In the genomic region with DNA sequence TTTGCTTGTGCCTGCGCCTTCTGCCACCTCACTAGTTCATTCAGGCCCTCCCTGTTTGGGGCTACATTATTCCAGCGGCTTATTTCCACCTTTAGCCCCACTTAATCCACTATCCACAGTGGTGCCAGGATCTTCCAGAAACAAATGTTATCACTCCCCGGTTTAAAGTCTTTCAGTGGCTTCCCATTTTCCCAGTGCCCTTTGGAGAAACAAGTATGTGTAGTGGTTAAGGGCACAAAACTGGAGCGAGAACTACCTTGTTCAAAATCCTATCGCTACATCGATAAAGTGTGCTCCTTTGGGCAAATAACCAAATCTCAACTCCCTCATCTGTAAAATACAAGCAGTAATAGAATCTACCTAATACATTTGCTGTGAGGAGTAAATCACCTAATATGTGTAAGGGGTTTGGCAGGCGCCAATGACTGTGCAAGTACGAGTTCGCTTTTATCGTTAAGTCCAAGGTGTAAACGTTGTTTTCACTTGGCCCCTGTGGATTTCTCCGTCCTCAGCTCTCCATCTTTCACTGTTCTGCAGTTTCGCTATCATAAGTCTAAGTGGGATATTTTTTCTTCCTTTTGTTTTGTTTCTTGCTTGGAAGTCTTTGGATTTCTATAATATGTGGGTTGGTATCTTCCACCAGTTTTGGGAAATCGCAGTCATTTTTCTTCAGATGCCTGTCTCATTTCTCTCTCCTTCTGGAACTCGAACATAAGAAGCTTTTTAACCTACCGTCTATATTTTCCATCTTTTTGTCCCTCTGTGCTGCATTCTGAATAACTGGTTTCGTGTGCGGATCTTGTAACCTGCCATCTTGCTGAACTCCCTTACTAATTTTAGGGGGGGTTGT, we compare ENCODE assay signal across 8 cellular contexts. TPM values are rescaled to one million over a fixed set of nuclear protein-coding genes. Genes with fewer than 3 reads are reported as not detected.
DNase-seq lines count a peak whose midpoint lies in the region; ATAC-seq and TF ChIP-seq lines count a peak whose summit lies in the region.

No MANE protein-coding gene starts in this region.

- peak overlapping the region; percentile 91 for H3K4me3 Mint-ChIP-seq in stimulated activated naive CD8-positive, alpha-beta T cell treated with anti-CD3 and anti-CD28 coated beads, Interleukin-15, Interleukin-2, amounts not matched to agents 100 ng/mL and 50 ng/mL, for 24 hours
- H3K4me3 Mint-ChIP-seq in brain (peak overlapping the region; percentile 94 to 99 (median 97)), mesothelial cell of epicardium (peak overlapping the region; percentile 80)

- peaks cover 17% of the 10 kb centered on the region for H3K36me3 Mint-ChIP-seq in stimulated activated naive CD8-positive, alpha-beta T cell treated with anti-CD3 and anti-CD28 coated beads, Interleukin-15, Interleukin-2, amounts not matched to agents 100 ng/mL and 50 ng/mL, for 24 hours (ENCODE audit: low read depth)
- H3K36me3 Mint-ChIP-seq in brain (peaks cover 21% of the 10 kb centered on the region), mesothelial cell of epicardium (no peaks in the 10 kb centered on the region)

- H3K9me3 Mint-ChIP-seq in stimulated activated naive CD8-positive, alpha-beta T cell treated with anti-CD3 and anti-CD28 coated beads, Interleukin-15, Interleukin-2, amounts not matched to agents 100 ng/mL and 50 ng/mL, for 24 hours, result no peaks in the 10 kb centered on the region
- H3K9me3 Mint-ChIP-seq in brain, result peaks cover 0 to 5% (median 0%) of the 10 kb centered on the region in 5 experiments
- H3K9me3 Mint-ChIP-seq in mesothelial cell of epicardium, result no peaks in the 10 kb centered on the region

- TF ChIP-seq CTCF in brain (conservative IDR thresholded peaks at IDR 0.05), result no peak
- TF ChIP-seq CTCF in mesothelial cell of epicardium (IDR thresholded peaks at IDR 0.05; ENCODE audit: unreplicated experiment), result no peak

- no peak for DNase-seq in stimulated activated naive CD8-positive, alpha-beta T cell treated with anti-CD3 and anti-CD28 coated beads, Interleukin-15, Interleukin-2, amounts not matched to agents 100 U/mL and 50 U/mL, for 24 hours
- DNase-seq in mesothelial cell of epicardium (ENCODE audit: low spot score in 2 of 2, unreplicated experiment in 2 of 2) (no peak), SIG-M5 treated with dmso at 0.1 percent for 504 hours (lab: John Stamatoyannopoulos, UW; ENCODE audit: unreplicated experiment) (no peak), NCI-H1105 treated with DMSO at 0.1 percent for 48 hours (lab: John Stamatoyannopoulos, UW) (no peak)
- no peak for DNase-seq in effector CD4-positive, alpha-beta T cell

- peak overlapping the region; percentile 98 for H3K27ac Mint-ChIP-seq in stimulated activated naive CD8-positive, alpha-beta T cell treated with anti-CD3 and anti-CD28 coated beads, Interleukin-15, Interleukin-2, amounts not matched to agents 100 ng/mL and 50 ng/mL, for 24 hours
- peak overlapping the region; percentile 98 to 99 (median 99) for H3K27ac Mint-ChIP-seq in brain
- H3K27ac Mint-ChIP-seq in mesothelial cell of epicardium, result peak overlapping the region; percentile 84

- no peak for ATAC-seq in stimulated activated naive CD8-positive, alpha-beta T cell treated with anti-CD3 and anti-CD28 coated beads, Interleukin-15, Interleukin-2, amounts not matched to agents 100 U/mL and 50 U/mL, for 24 hours
- ATAC-seq in HG03439 (IDR thresholded peaks at IDR 0.05; ENCODE audit: unreplicated experiment), result no peak

- H3K4me1 Mint-ChIP-seq in stimulated activated naive CD8-positive, alpha-beta T cell treated with anti-CD3 and anti-CD28 coated beads, Interleukin-15, Interleukin-2, amounts not matched to agents 100 ng/mL and 50 ng/mL, for 24 hours (ENCODE audit: low read depth), result peaks cover 58% of the 10 kb centered on the region
- H3K4me1 Mint-ChIP-seq in brain, result peaks cover 41% of the 10 kb centered on the region
- H3K4me1 Mint-ChIP-seq in mesothelial cell of epicardium, result peaks cover 17% of the 10 kb centered on the region

- no peaks in the 10 kb centered on the region for H3K27me3 Mint-ChIP-seq in stimulated activated naive CD8-positive, alpha-beta T cell treated with anti-CD3 and anti-CD28 coated beads, Interleukin-15, Interleukin-2, amounts not matched to agents 100 ng/mL and 50 ng/mL, for 24 hours
- H3K27me3 Mint-ChIP-seq in brain, result peaks cover 10% of the 10 kb centered on the region
- H3K27me3 Mint-ChIP-seq in mesothelial cell of epicardium (ENCODE audit: low read depth), result peaks cover 3% of the 10 kb centered on the region

RNA-seq across cellular contexts. Expression of a gene that starts 0.8 kb away (rescaled TPM):
- polyA plus RNA-seq in brain (ENCODE audit: insufficient read depth, low read depth, low replicate concordance), result 129 TPM
- total RNA-seq in mesothelial cell of epicardium, result 58.2 to 58.7 TPM (median 58.4 TPM) in 3 replicates

RNA-seq across cellular contexts. Expression of a gene that starts 38.7 kb away (rescaled TPM):
- polyA plus RNA-seq in brain (ENCODE audit: insufficient read depth, low read depth, low replicate concordance), result 8.5 TPM
- total RNA-seq in mesothelial cell of epicardium, result 22.9 to 27.1 TPM (median 23.7 TPM) in 3 replicates

RNA-seq across cellular contexts. Expression of a gene that starts 41.0 kb away (rescaled TPM):
- polyA plus RNA-seq in brain (ENCODE audit: insufficient read depth, low read depth, low replicate concordance), result 0.27 TPM
- 8.9 to 11.1 TPM (median 9.2 TPM) in 3 replicates for total RNA-seq in mesothelial cell of epicardium

RNA-seq across cellular contexts. Expression of a gene that starts 41.3 kb away (rescaled TPM):
- polyA plus RNA-seq in brain (ENCODE audit: insufficient read depth, low read depth, low replicate concordance), result 57.5 TPM
- 12.5 to 15.7 TPM (median 14.9 TPM) in 3 replicates for total RNA-seq in mesothelial cell of epicardium
